ENCODE assay signal across 9 cellular contexts in genomic region chr9:113578279-113578865, GRCh38.
A peak's percentile ranks its signal among the peaks of the same experiment; 100 is the strongest.
DNase-seq lines count a peak whose midpoint lies in the region; ATAC-seq and TF ChIP-seq lines count a peak whose summit lies in the region.
"Had no signal": no experiment of that assay in that cellular context is flagged by ENCODE, and none has a peak within 500 bp of the region (broad histone marks: within the 10 kb centered on the region; RNA-seq: fewer than 3 reads in every experiment).

No MANE protein-coding gene starts in this region.

- DNase-seq in activated CD8-positive, alpha-beta memory T cell treated with anti-CD3 and anti-CD28 coated beads, Interleukin-2, amount 10 ng/mL, durations not matched to agents 7 days and 5 days: no peak
- DNase-seq in activated CD8-positive, alpha-beta memory T cell treated with anti-CD3 and anti-CD28 coated beads for 24 hours: no peak
- DNase-seq in activated CD4-positive, alpha-beta memory T cell treated with anti-CD3 and anti-CD28 coated beads, Interleukin-2, amount 10 ng/mL, durations not matched to agents 7 days and 5 days: no peak
- DNase-seq in glutamatergic neuron: peak; percentile 1
- DNase-seq in NOMO-1 treated with dmso at 0.1 percent for 144 hours (lab: John Stamatoyannopoulos, UW; ENCODE audit: unreplicated experiment): no peak
- no peak for DNase-seq in activated CD4-positive, alpha-beta T cell treated with anti-CD3 and anti-CD28 coated beads, Interleukin-2, amount 50 U/mL, for 1 hour
- DNase-seq: NCI-H146 had no signal

- H3K36me3 Mint-ChIP-seq in activated CD8-positive, alpha-beta memory T cell treated with anti-CD3 and anti-CD28 coated beads, Interleukin-2, amount 10 ng/mL, durations not matched to agents 7 days and 5 days: peaks cover 8% of the 10 kb centered on the region
- H3K36me3 Mint-ChIP-seq in activated CD4-positive, alpha-beta memory T cell treated with anti-CD3 and anti-CD28 coated beads, Interleukin-2, amount 10 ng/mL, durations not matched to agents 7 days and 5 days (ENCODE audit: low read depth): peaks cover 7% of the 10 kb centered on the region
- no peaks in the 10 kb centered on the region for H3K36me3 Mint-ChIP-seq in glutamatergic neuron (ENCODE audit: unreplicated experiment)

- peak overlapping the region; percentile 95 for H3K27ac Mint-ChIP-seq in activated CD8-positive, alpha-beta memory T cell treated with anti-CD3 and anti-CD28 coated beads, Interleukin-2, amount 10 ng/mL, durations not matched to agents 7 days and 5 days
- peak overlapping the region; percentile 98 for H3K27ac Mint-ChIP-seq in activated CD4-positive, alpha-beta memory T cell treated with anti-CD3 and anti-CD28 coated beads, Interleukin-2, amount 10 ng/mL, durations not matched to agents 7 days and 5 days
- no peak overlapping the region for H3K27ac Mint-ChIP-seq in glutamatergic neuron (ENCODE audit: unreplicated experiment)

- H3K27me3 Mint-ChIP-seq in activated CD8-positive, alpha-beta memory T cell treated with anti-CD3 and anti-CD28 coated beads, Interleukin-2, amount 10 ng/mL, durations not matched to agents 7 days and 5 days: no peaks in the 10 kb centered on the region
- no peaks in the 10 kb centered on the region for H3K27me3 Mint-ChIP-seq in activated CD4-positive, alpha-beta memory T cell treated with anti-CD3 and anti-CD28 coated beads, Interleukin-2, amount 10 ng/mL, durations not matched to agents 7 days and 5 days
- H3K27me3 Mint-ChIP-seq in glutamatergic neuron (ENCODE audit: unreplicated experiment): peaks cover 22% of the 10 kb centered on the region

- no peak for TF ChIP-seq CTCF in glutamatergic neuron (IDR thresholded peaks at IDR 0.05; ENCODE audit: partially characterized antibody, unreplicated experiment)

- ATAC-seq in activated CD8-positive, alpha-beta memory T cell treated with anti-CD3 and anti-CD28 coated beads, Interleukin-2, amount 10 ng/mL, durations not matched to agents 7 days and 5 days: no peak
- no peak for ATAC-seq in HG03342 (IDR thresholded peaks at IDR 0.05; ENCODE audit: unreplicated experiment)

- H3K4me1 Mint-ChIP-seq in activated CD8-positive, alpha-beta memory T cell treated with anti-CD3 and anti-CD28 coated beads, Interleukin-2, amount 10 ng/mL, durations not matched to agents 7 days and 5 days: peaks cover 63% of the 10 kb centered on the region
- H3K4me1 Mint-ChIP-seq in activated CD4-positive, alpha-beta memory T cell treated with anti-CD3 and anti-CD28 coated beads, Interleukin-2, amount 10 ng/mL, durations not matched to agents 7 days and 5 days: peaks cover 70% of the 10 kb centered on the region
- H3K4me1 Mint-ChIP-seq in glutamatergic neuron (ENCODE audit: low read depth, unreplicated experiment): peaks cover 20% of the 10 kb centered on the region

- POLR2A ChIA-PET in activated CD4-positive, alpha-beta memory T cell treated with anti-CD3 and anti-CD28 coated beads, Interleukin-2, amount 10 ng/mL, durations not matched to agents 7 days and 5 days (lab: Charles Lee): interaction anchor here (0.6 to 5.3 kb wide), 18 partner anchors 9 to 358 kb away, joined by 3 to 59 read pairs (median 8); partner anchors contain the start of genes ALAD, BSPRY, C9orf43 and CDC26

- CTCF ChIA-PET in activated CD8-positive, alpha-beta memory T cell treated with anti-CD3 and anti-CD28 coated beads, Interleukin-2, amount 10 ng/mL, durations not matched to agents 7 days and 5 days (lab: Charles Lee): interaction anchor here (0.8 to 6.1 kb wide), 16 partner anchors 11 to 303 kb away, joined by 3 to 105 read pairs (median 8); partner anchors contain the start of genes ALAD and CDC26
- CTCF ChIA-PET in activated CD4-positive, alpha-beta memory T cell treated with anti-CD3 and anti-CD28 coated beads, Interleukin-2, amount 10 ng/mL, durations not matched to agents 7 days and 5 days (lab: Charles Lee): interaction anchor here (0.5 to 4.7 kb wide), 18 partner anchors 8 to 303 kb away, joined by 3 to 33 read pairs (median 14); partner anchors contain the start of genes ALAD, C9orf43, CDC26 and POLE3

- H3K9me3 Mint-ChIP-seq in activated CD8-positive, alpha-beta memory T cell treated with anti-CD3 and anti-CD28 coated beads, Interleukin-2, amount 10 ng/mL, durations not matched to agents 7 days and 5 days (ENCODE audit: low read depth): no peaks in the 10 kb centered on the region
- H3K9me3 Mint-ChIP-seq in activated CD4-positive, alpha-beta memory T cell treated with anti-CD3 and anti-CD28 coated beads, Interleukin-2, amount 10 ng/mL, durations not matched to agents 7 days and 5 days: no peaks in the 10 kb centered on the region
- H3K9me3 Mint-ChIP-seq in glutamatergic neuron (ENCODE audit: unreplicated experiment): peaks cover 12% of the 10 kb centered on the region

- H3K27ac ChIP-seq in temporal lobe (ENCODE audit: low read depth, low read length): peak overlapping the region; percentile 93

- H3K4me3 Mint-ChIP-seq in activated CD8-positive, alpha-beta memory T cell treated with anti-CD3 and anti-CD28 coated beads, Interleukin-2, amount 10 ng/mL, durations not matched to agents 7 days and 5 days: peak overlapping the region; percentile 65
- H3K4me3 Mint-ChIP-seq in activated CD4-positive, alpha-beta memory T cell treated with anti-CD3 and anti-CD28 coated beads, Interleukin-2, amount 10 ng/mL, durations not matched to agents 7 days and 5 days: peak overlapping the region; percentile 67
- H3K4me3 Mint-ChIP-seq in glutamatergic neuron (ENCODE audit: unreplicated experiment): no peak overlapping the region
